Comparison of ENCODE assay signal across 29 cellular contexts in genomic region chr7:142750321-142750938, GRCh38. TPM values are rescaled to one million over a fixed set of nuclear protein-coding genes. Genes with fewer than 3 reads are reported as not detected.
"Had no signal": no experiment of that assay in that cellular context is flagged by ENCODE, and none has a peak within 500 bp of the region (broad histone marks: within the 10 kb centered on the region; RNA-seq: fewer than 3 reads in every experiment).

No MANE protein-coding gene starts in this region.

- H3K9me3 ChIP-seq: breast epithelium had no signal

- H3K36me3 ChIP-seq: breast epithelium had no signal

- H3K27ac ChIP-seq: breast epithelium, SK-N-MC, VCaP had no signal

- H3K4me1 ChIP-seq: breast epithelium had no signal

- H3K4me1 Mint-ChIP-seq: activated CD4-positive, alpha-beta T cell treated with anti-CD3 and anti-CD28 coated beads, Interleukin-2, amount 10 ng/mL, durations not matched to agents 7 days and 5 days; activated naive CD4-positive, alpha-beta T cell treated with anti-CD3 and anti-CD28 coated beads, Interleukin-2, amount 10 ng/mL, durations not matched to agents 7 days and 5 days; activated naive CD8-positive, alpha-beta T cell treated with anti-CD3 and anti-CD28 coated beads for 36 hours; activated T-helper 17 cell treated with anti-CD3 and anti-CD28 coated beads, Interleukin-2, amount 50 U/mL, for 72 hours; T-cell had no signal

- H3K27me3 ChIP-seq: breast epithelium had no signal

- H3K4me3 ChIP-seq: breast epithelium, SK-N-MC had no signal

- DNase-seq: activated CD4-positive, alpha-beta memory T cell treated with anti-CD3 and anti-CD28 coated beads for 36 hours; activated CD4-positive, alpha-beta T cell treated with anti-CD3 and anti-CD28 coated beads, Interleukin-2, amount 10 ng/mL, durations not matched to agents 7 days and 5 days; activated CD4-positive, CD25-positive, alpha-beta regulatory T cell; activated CD8-positive, alpha-beta memory T cell treated with anti-CD3 and anti-CD28 coated beads for 24 hours; activated gamma-delta T cell; activated naive CD4-positive, alpha-beta T cell treated with anti-CD3 and anti-CD28 coated beads, Interleukin-2, amount 10 ng/mL, durations not matched to agents 7 days and 5 days; activated naive CD8-positive, alpha-beta T cell treated with anti-CD3 and anti-CD28 coated beads for 36 hours; activated T-cell treated with anti-CD3 and anti-CD28 coated beads for 4 hours; activated T-cell treated with anti-CD3 and anti-CD28 coated beads, Interleukin-2, amount 50 U/mL, for 48 hours; anterior cingulate cortex; Kasumi-1; NCI-H1105 treated with DMSO at 0.1 percent for 48 hours; NCI-H1436 treated with DMSO at 0.1 percent for 48 hours; NCI-H2081; NCI-H2171; NCI-H226; NCI-H510A; NCI-H526 treated with DMSO at 0.1 percent for 48 hours; NCI-H82; T-cell; T-helper 2 cell had no signal

- H3K9me3 Mint-ChIP-seq: activated CD4-positive, alpha-beta memory T cell treated with anti-CD3 and anti-CD28 coated beads for 36 hours; activated CD4-positive, alpha-beta T cell treated with anti-CD3 and anti-CD28 coated beads, Interleukin-2, amount 10 ng/mL, durations not matched to agents 7 days and 5 days; activated naive CD4-positive, alpha-beta T cell treated with anti-CD3 and anti-CD28 coated beads, Interleukin-2, amount 10 ng/mL, durations not matched to agents 7 days and 5 days; activated naive CD8-positive, alpha-beta T cell treated with anti-CD3 and anti-CD28 coated beads for 36 hours; activated T-helper 17 cell treated with anti-CD3 and anti-CD28 coated beads, Interleukin-2, amount 50 U/mL, for 72 hours; T-cell had no signal

- H3K27ac Mint-ChIP-seq: activated CD4-positive, alpha-beta memory T cell treated with anti-CD3 and anti-CD28 coated beads for 36 hours; activated naive CD4-positive, alpha-beta T cell treated with anti-CD3 and anti-CD28 coated beads, Interleukin-2, amount 10 ng/mL, durations not matched to agents 7 days and 5 days; activated naive CD8-positive, alpha-beta T cell treated with anti-CD3 and anti-CD28 coated beads for 36 hours; activated T-helper 17 cell treated with anti-CD3 and anti-CD28 coated beads, Interleukin-2, amount 50 U/mL, for 72 hours; T-cell had no signal

- H3K27me3 Mint-ChIP-seq: activated CD4-positive, alpha-beta memory T cell treated with anti-CD3 and anti-CD28 coated beads for 36 hours; activated CD4-positive, alpha-beta T cell treated with anti-CD3 and anti-CD28 coated beads, Interleukin-2, amount 10 ng/mL, durations not matched to agents 7 days and 5 days; activated naive CD8-positive, alpha-beta T cell treated with anti-CD3 and anti-CD28 coated beads for 36 hours; activated T-helper 17 cell treated with anti-CD3 and anti-CD28 coated beads, Interleukin-2, amount 50 U/mL, for 72 hours had no signal

- H3K36me3 Mint-ChIP-seq: activated CD4-positive, alpha-beta memory T cell treated with anti-CD3 and anti-CD28 coated beads for 36 hours; activated naive CD4-positive, alpha-beta T cell treated with anti-CD3 and anti-CD28 coated beads, Interleukin-2, amount 10 ng/mL, durations not matched to agents 7 days and 5 days; activated naive CD8-positive, alpha-beta T cell treated with anti-CD3 and anti-CD28 coated beads for 36 hours; T-cell had no signal

- H3K4me3 Mint-ChIP-seq: activated CD4-positive, alpha-beta memory T cell treated with anti-CD3 and anti-CD28 coated beads for 36 hours; activated CD4-positive, alpha-beta T cell treated with anti-CD3 and anti-CD28 coated beads, Interleukin-2, amount 10 ng/mL, durations not matched to agents 7 days and 5 days; activated naive CD4-positive, alpha-beta T cell treated with anti-CD3 and anti-CD28 coated beads, Interleukin-2, amount 10 ng/mL, durations not matched to agents 7 days and 5 days; activated naive CD8-positive, alpha-beta T cell treated with anti-CD3 and anti-CD28 coated beads for 36 hours; activated T-helper 17 cell treated with anti-CD3 and anti-CD28 coated beads, Interleukin-2, amount 50 U/mL, for 72 hours; T-cell had no signal

- ATAC-seq: activated T-helper 17 cell treated with anti-CD3 and anti-CD28 coated beads, Interleukin-2, amount 50 U/mL, for 72 hours; Panc1; Right ventricle myocardium inferior; T-cell had no signal

RNA-seq across cellular contexts. Expression of gene PRSS1, which starts 1.2 kb away (rescaled TPM):
- total RNA-seq: activated CD4-positive, alpha-beta memory T cell treated with anti-CD3 and anti-CD28 coated beads for 36 hours; activated CD4-positive, alpha-beta T cell treated with anti-CD3 and anti-CD28 coated beads, Interleukin-2, amount 10 ng/mL, durations not matched to agents 7 days and 5 days; activated naive CD8-positive, alpha-beta T cell treated with anti-CD3 and anti-CD28 coated beads for 36 hours; activated T-helper 17 cell treated with anti-CD3 and anti-CD28 coated beads, Interleukin-2, amount 50 U/mL, for 72 hours; breast epithelium; cerebellum; OCI-LY7; Right ventricle myocardium inferior had no signal

RNA-seq across cellular contexts. Expression of gene PRSS2, which starts 20.3 kb away (rescaled TPM):
- total RNA-seq: activated CD4-positive, alpha-beta memory T cell treated with anti-CD3 and anti-CD28 coated beads for 36 hours; activated CD4-positive, alpha-beta T cell treated with anti-CD3 and anti-CD28 coated beads, Interleukin-2, amount 10 ng/mL, durations not matched to agents 7 days and 5 days; activated naive CD8-positive, alpha-beta T cell treated with anti-CD3 and anti-CD28 coated beads for 36 hours; activated T-helper 17 cell treated with anti-CD3 and anti-CD28 coated beads, Interleukin-2, amount 50 U/mL, for 72 hours; breast epithelium; cerebellum; Right ventricle myocardium inferior had no signal
